ENCODE assay signal across 1 cellular context in genomic region chr10:91691255-91691654, GRCh38.
TF ChIP-seq lines count a peak whose summit lies in the region.

No MANE protein-coding gene starts in this region.

TF ChIP-seq in GM23338, 12 proteins besides CTCF, POLR2A, EP300 and RAD21 (continued from another document):
- TF ChIP-seq ZNF462 (CRISPR knock-in tag; IDR thresholded peaks at IDR 0.05): no peak
- TF ChIP-seq NANOG (IDR thresholded peaks at IDR 0.05; ENCODE audit: borderline replicate concordance): no peak
- no peak for TF ChIP-seq ZNF114 (CRISPR knock-in tag; IDR thresholded peaks at IDR 0.05)
- TF ChIP-seq JUNB (IDR thresholded peaks at IDR 0.05; ENCODE audit: unreplicated experiment): no peak
- TF ChIP-seq POLR2AphosphoS5 (IDR thresholded peaks at IDR 0.05; ENCODE audit: low read depth): no peak
